In genomic region chr2:134919360-134920210, GRCh38 we compare ENCODE assay signal across 8 cellular contexts. TPM values are rescaled to one million over a fixed set of nuclear protein-coding genes. Genes with fewer than 3 reads are reported as not detected.
DNase-seq lines count a peak whose midpoint lies in the region; ATAC-seq and TF ChIP-seq lines count a peak whose summit lies in the region.

No MANE protein-coding gene starts in this region.

- intact Hi-C loops in left ventricle myocardium superior (cut with micrococcal nuclease): no loop called here

- H3K36me3 ChIP-seq in GM23338 (ENCODE audit: insufficient read depth): no peaks in the 10 kb centered on the region
- peaks cover 44% of the 10 kb centered on the region for H3K36me3 ChIP-seq in OCI-LY1 (ENCODE audit: insufficient read depth, low read length)

- H4K20me1 ChIP-seq in GM23338 (replicated peaks; ENCODE audit: insufficient read depth) (peaks cover 45% of the 10 kb centered on the region), OCI-LY1 (ENCODE audit: insufficient read depth, low read length) (0 out of 2 replicates have a peak, but pooled peaks cover 7% of the 10 kb centered on the region)

- H3K4me2 ChIP-seq in GM23338 (peak overlapping the region; percentile 95), OCI-LY1 (ENCODE audit: low read length) (peak overlapping the region; percentile 80)

- no peaks in the 10 kb centered on the region for H3K9me3 ChIP-seq in OCI-LY1 (ENCODE audit: low read length)

- no peaks in the 10 kb centered on the region for H3K9me2 ChIP-seq in GM23338 (ENCODE audit: insufficient read depth)
- H3K9me2 ChIP-seq in OCI-LY1 (ENCODE audit: low read depth, low read length): no peaks in the 10 kb centered on the region

- H3K27ac ChIP-seq in GM23338 (ENCODE audit: low read depth) (peak overlapping the region; percentile 99), OCI-LY1 (ENCODE audit: low read depth, low read length, poor library complexity, severe bottlenecking) (peak overlapping the region; percentile 95)

- H3F3A ChIP-seq in GM23338 (replicated peaks; ENCODE audit: low read depth): peaks cover 5% of the 10 kb centered on the region
- H3F3A ChIP-seq in OCI-LY1 (ENCODE audit: insufficient read depth, low read length): no peaks in the 10 kb centered on the region

- H3K4me3 ChIP-seq in GM23338 (peak overlapping the region; percentile 91), OCI-LY1 (ENCODE audit: low read depth, low read length, poor library complexity, severe bottlenecking) (peak overlapping the region; percentile 87), retinal pigment epithelial cell (ENCODE audit: low read length) (peak overlapping the region; percentile 79)

- peaks cover 22% of the 10 kb centered on the region for H3K4me1 Mint-ChIP-seq in GM23338
- H3K4me1 Mint-ChIP-seq in activated naive CD4-positive, alpha-beta T cell treated with anti-CD3 and anti-CD28 coated beads, Interleukin-2, amount 50 U/mL, for 24 hours: peaks cover 56% of the 10 kb centered on the region

- peaks cover 14% of the 10 kb centered on the region for H3K27me3 Mint-ChIP-seq in GM23338 (ENCODE audit: insufficient read depth, low read depth, poor library complexity)
- no peaks in the 10 kb centered on the region for H3K27me3 Mint-ChIP-seq in activated naive CD4-positive, alpha-beta T cell treated with anti-CD3 and anti-CD28 coated beads, Interleukin-2, amount 50 U/mL, for 24 hours

- no peaks in the 10 kb centered on the region for H3K27me3 ChIP-seq in GM23338 (ENCODE audit: insufficient read depth)
- no peaks in the 10 kb centered on the region for H3K27me3 ChIP-seq in OCI-LY1 (ENCODE audit: insufficient read depth, low read length)

- no peak for TF ChIP-seq CTCF in GM23338 (conservative IDR thresholded peaks at IDR 0.05; ENCODE audit: low read depth in 2 of 2)
- no peak for TF ChIP-seq CTCF in OCI-LY1 (IDR thresholded peaks at IDR 0.05; ENCODE audit: low read length)
- no peak for TF ChIP-seq CTCF in retinal pigment epithelial cell (conservative IDR thresholded peaks at IDR 0.05; ENCODE audit: low read depth, low read length)

- H2AFZ ChIP-seq in GM23338: peak overlapping the region; percentile 67; the same call in 1 of the 2 replicates
- no peak overlapping the region for H2AFZ ChIP-seq in OCI-LY1 (ENCODE audit: low read length)

- peaks cover 19% of the 10 kb centered on the region; the same call in 2 of the 3 replicates for H3K36me3 Mint-ChIP-seq in GM23338 (ENCODE audit: low read depth)
- H3K36me3 Mint-ChIP-seq in activated naive CD4-positive, alpha-beta T cell treated with anti-CD3 and anti-CD28 coated beads, Interleukin-2, amount 50 U/mL, for 24 hours: peaks cover 6% of the 10 kb centered on the region

- peak overlapping the region; percentile 95 for H3K4me3 Mint-ChIP-seq in GM23338
- H3K4me3 Mint-ChIP-seq in activated naive CD4-positive, alpha-beta T cell treated with anti-CD3 and anti-CD28 coated beads, Interleukin-2, amount 50 U/mL, for 24 hours: peak overlapping the region; percentile 99

- peaks cover 62% of the 10 kb centered on the region for H3K79me2 ChIP-seq in GM23338 (replicated peaks; ENCODE audit: insufficient read depth)
- peaks cover 58% of the 10 kb centered on the region for H3K79me2 ChIP-seq in OCI-LY1 (ENCODE audit: insufficient read depth, low read length)

- DNase-seq in AG20443 (ENCODE audit: low spot score): peak; percentile 18
- no peak for DNase-seq in GM23338 (ENCODE audit: low spot score)
- no peak for DNase-seq in left ventricle myocardium superior
- no peak for DNase-seq in retinal pigment epithelial cell (ENCODE audit: low read depth)
- no peak for DNase-seq in HK-2 (ENCODE audit: unreplicated experiment)

- ATAC-seq in GM23338 (peak; percentile 8), left ventricle myocardium superior (peak; percentile 5), GM18867 (IDR thresholded peaks at IDR 0.05; ENCODE audit: unreplicated experiment) (no peak)

- peak overlapping the region; percentile 99 for H3K27ac Mint-ChIP-seq in GM23338
- peak overlapping the region; percentile 99 for H3K27ac Mint-ChIP-seq in activated naive CD4-positive, alpha-beta T cell treated with anti-CD3 and anti-CD28 coated beads, Interleukin-2, amount 50 U/mL, for 24 hours

- H3K4me1 ChIP-seq in GM23338 (ENCODE audit: insufficient read depth) (peaks cover 31% of the 10 kb centered on the region), OCI-LY1 (ENCODE audit: insufficient read depth, low read length, severe bottlenecking) (peaks cover 30% of the 10 kb centered on the region)

- H3K9ac ChIP-seq in OCI-LY1 (ENCODE audit: low read length): peak overlapping the region; percentile 94

- H3K9me3 Mint-ChIP-seq in GM23338: peaks cover 4% of the 10 kb centered on the region; the same call in 2 of the 3 replicates
- no peaks in the 10 kb centered on the region for H3K9me3 Mint-ChIP-seq in activated naive CD4-positive, alpha-beta T cell treated with anti-CD3 and anti-CD28 coated beads, Interleukin-2, amount 50 U/mL, for 24 hours

TF ChIP-seq in GM23338, 12 proteins besides CTCF, POLR2A, EP300 and RAD21:
- TF ChIP-seq CREB1 (CRISPR knock-in tag; IDR thresholded peaks at IDR 0.05; ENCODE audit: low read depth): no peak

RNA-seq across cellular contexts. Expression of gene CCNT2, which starts 1.0 kb away (rescaled TPM):
- total RNA-seq in GM23338 (2014; rRNA removed; shearing (Covaris generic)): 46.5 and 48.1 TPM in 2 replicates
- polyA plus RNA-seq in GM23338 (2016; fragmentation: Nextera tagmentation; extraction: Ambion mirVana): 16.2 and 22.5 TPM in 2 replicates
- 20.9 TPM for total RNA-seq in left ventricle myocardium superior
